Comparison of ENCODE assay signal across 18 cellular contexts in genomic region chr4:52824270-52824602, GRCh38. TPM values are rescaled to one million over a fixed set of nuclear protein-coding genes. Genes with fewer than 3 reads are reported as not detected.
DNase-seq lines count a peak whose midpoint lies in the region; ATAC-seq and TF ChIP-seq lines count a peak whose summit lies in the region.
"Had no signal": no experiment of that assay in that cellular context is flagged by ENCODE, and none has a peak within 500 bp of the region (broad histone marks: within the 10 kb centered on the region; RNA-seq: fewer than 3 reads in every experiment).

No MANE protein-coding gene starts in this region.

- no peak overlapping the region for H2AFZ ChIP-seq in mammary epithelial cell (ENCODE audit: low read depth, low read length)

- no peak for ATAC-seq in stimulated activated effector memory CD8-positive, alpha-beta T cell treated with anti-CD3 and anti-CD28 coated beads, Interleukin-12 subunit alpha, Interleukin-12 subunit beta, amount 100 ng/mL, for 72 hours
- no peak for ATAC-seq in GM21717 (IDR thresholded peaks at IDR 0.05; ENCODE audit: unreplicated experiment)
- ATAC-seq: left colon had no signal

- no peaks in the 10 kb centered on the region for H3K36me3 Mint-ChIP-seq in MCF 10A (ENCODE audit: insufficient read depth, unreplicated experiment)
- H3K36me3 Mint-ChIP-seq in nephron (ENCODE audit: low read depth): no peaks in the 10 kb centered on the region
- H3K36me3 Mint-ChIP-seq in stimulated activated effector memory CD8-positive, alpha-beta T cell treated with anti-CD3 and anti-CD28 coated beads, Interleukin-12 subunit alpha, Interleukin-12 subunit beta, amount 100 ng/mL, for 72 hours: no peaks in the 10 kb centered on the region
- peaks cover 10% of the 10 kb centered on the region for H3K36me3 Mint-ChIP-seq in glutamatergic neuron (ENCODE audit: unreplicated experiment)

- 100% methylated on average over 4 of the region's 6 CpGs for WGBS in mammary epithelial cell (ENCODE audit: low coverage, missing lambda C conversion rate)

- H4K20me1 ChIP-seq in mammary epithelial cell (ENCODE audit: insufficient read depth, low read length): no peaks in the 10 kb centered on the region

- POLR2A ChIA-PET in MCF 10A (lab: Yijun Ruan, JAX): interaction anchor here (1.0 to 3.9 kb wide), 2 partner anchors 12 to 614 kb away, joined by 3 to 124 read pairs; no protein-coding TSS in a partner anchor

- no peaks in the 10 kb centered on the region for H3K79me2 ChIP-seq in mammary epithelial cell (ENCODE audit: insufficient read depth, low read length)

- H3K4me3 Mint-ChIP-seq in MCF 10A (ENCODE audit: unreplicated experiment): no peak overlapping the region
- peak overlapping the region in 1 of 3 experiments; percentile 7 for H3K4me3 Mint-ChIP-seq in nephron
- H3K4me3 Mint-ChIP-seq in stimulated activated effector memory CD8-positive, alpha-beta T cell treated with anti-CD3 and anti-CD28 coated beads, Interleukin-12 subunit alpha, Interleukin-12 subunit beta, amount 100 ng/mL, for 72 hours: no peak overlapping the region
- no peak overlapping the region for H3K4me3 Mint-ChIP-seq in glutamatergic neuron (ENCODE audit: unreplicated experiment)
- H3K4me3 Mint-ChIP-seq: activated CD8-positive, alpha-beta memory T cell treated with anti-CD3 and anti-CD28 coated beads, Interleukin-2, amount 10 ng/mL, durations not matched to agents 7 days and 5 days had no signal

- H3K4me1 Mint-ChIP-seq in MCF 10A (ENCODE audit: insufficient read depth, unreplicated experiment) (peaks cover 37% of the 10 kb centered on the region), nephron (peaks cover 37% of the 10 kb centered on the region), glutamatergic neuron (ENCODE audit: low read depth, unreplicated experiment) (no peaks in the 10 kb centered on the region)
- H3K4me1 Mint-ChIP-seq in stimulated activated effector memory CD8-positive, alpha-beta T cell treated with anti-CD3 and anti-CD28 coated beads, Interleukin-12 subunit alpha, Interleukin-12 subunit beta, amount 100 ng/mL, for 72 hours: peaks cover 35% of the 10 kb centered on the region

- H3K4me2 ChIP-seq in mammary epithelial cell (ENCODE audit: insufficient read depth, low read depth, low read length): no peak overlapping the region

- H3K27ac Mint-ChIP-seq in MCF 10A (ENCODE audit: low read depth, unreplicated experiment) (peak overlapping the region; percentile 92), nephron (peak overlapping the region; percentile 89 to 95 (median 92)), glutamatergic neuron (ENCODE audit: unreplicated experiment) (no peak overlapping the region)
- peak overlapping the region; percentile 89 for H3K27ac Mint-ChIP-seq in stimulated activated effector memory CD8-positive, alpha-beta T cell treated with anti-CD3 and anti-CD28 coated beads, Interleukin-12 subunit alpha, Interleukin-12 subunit beta, amount 100 ng/mL, for 72 hours
- H3K27ac Mint-ChIP-seq: activated CD8-positive, alpha-beta memory T cell treated with anti-CD3 and anti-CD28 coated beads, Interleukin-2, amount 10 ng/mL, durations not matched to agents 7 days and 5 days had no signal

- CTCF ChIA-PET in MCF 10A (lab: Yijun Ruan, JAX): interaction anchor here (1.1 kb wide), 1 partner anchor 13 kb away, joined by 3 read pairs; no protein-coding TSS in a partner anchor
- CTCF ChIA-PET in mammary epithelial cell (lab: Charles Lee; ENCODE audit: low non-redundant PET): no interaction called here

- no peak overlapping the region for H3K9ac ChIP-seq in mammary epithelial cell (ENCODE audit: insufficient read depth, low read length)

- H3K36me3 ChIP-seq in breast epithelium (no peaks in the 10 kb centered on the region), mammary epithelial cell (ENCODE audit: insufficient read depth, low read length) (no peaks in the 10 kb centered on the region)

- DNase-seq in MCF 10A (ENCODE audit: unreplicated experiment) (no peak), breast epithelium (ENCODE audit: low spot score in 2 of 2) (no peak), mammary epithelial cell (no peak), NCI-H146 (lab: John Stamatoyannopoulos, UW) (no peak), glutamatergic neuron (no peak)
- peak in 1 of 2 donors; percentile 37 for DNase-seq in stimulated activated effector memory CD8-positive, alpha-beta T cell treated with anti-CD3 and anti-CD28 coated beads, Interleukin-12 subunit alpha, Interleukin-12 subunit beta, amount 100 ng/mL, for 72 hours (ENCODE audit: low spot score in 2 of 2)
- DNase-seq: activated CD4-positive, CD25-positive, alpha-beta regulatory T cell; activated CD8-positive, alpha-beta memory T cell treated with anti-CD3 and anti-CD28 coated beads, Interleukin-2, amount 10 ng/mL, durations not matched to agents 7 days and 5 days; activated effector memory CD4-positive, alpha-beta T cell treated with Interleukin-2 at 50 U/mL for 16 hours; left colon; NCI-H1436; NCI-H524; T-helper 9 cell had no signal

- no peak for TF ChIP-seq CTCF in MCF 10A (IDR thresholded peaks at IDR 0.05; ENCODE audit: unreplicated experiment)
- no peak for TF ChIP-seq CTCF in breast epithelium (IDR thresholded peaks at IDR 0.05)
- no peak for TF ChIP-seq CTCF in mammary epithelial cell (conservative IDR thresholded peaks at IDR 0.05 in 1 of 2, IDR thresholded peaks at IDR 0.05 in 1 of 2; ENCODE audit: extremely low read depth in 1 of 2, insufficient read depth in 1 of 2, low read depth in 1 of 2, low read length in 2 of 2)
- TF ChIP-seq CTCF in nephron (IDR thresholded peaks at IDR 0.05; ENCODE audit: unreplicated experiment in 3 of 3): no peak
- no peak for TF ChIP-seq CTCF in glutamatergic neuron (IDR thresholded peaks at IDR 0.05; ENCODE audit: partially characterized antibody, unreplicated experiment)

- H3K4me3 ChIP-seq in breast epithelium (no peak overlapping the region), mammary epithelial cell (replicated peaks in 1 of 3; ENCODE audit: insufficient read depth in 1 of 3, low read depth in 2 of 3, low read length in 3 of 3) (no peak overlapping the region)

- BruUV-seq in MCF 10A (replicated peaks; lab: Mats Ljungman, UMichigan) (no TSS peak), mammary epithelial cell (replicated peaks; lab: Mats Ljungman, UMichigan) (no TSS peak)

- intact Hi-C loops in MCF 10A (cut with micrococcal nuclease) (loop anchor here (5.0 kb wide), 1 partner anchor 38 kb away; the partner anchor contains the start of gene RASL11B), breast epithelium (cut with DNase I; ENCODE audit: low total_unique reads) (no loop called here), mammary epithelial cell (cut with micrococcal nuclease) (loop anchor here (5.0 kb wide), 1 partner anchor 102 kb away; no protein-coding TSS in a partner anchor)

- H3K27me3 ChIP-seq in breast epithelium (no peaks in the 10 kb centered on the region), mammary epithelial cell (ENCODE audit: insufficient read depth, low read length) (no peaks in the 10 kb centered on the region)

- in situ Hi-C loops in mammary epithelial cell (cut with MboI; ENCODE audit: low sequenced_read_pairs in 2 of 2): no loop called here

- no peaks in the 10 kb centered on the region for H3K4me1 ChIP-seq in breast epithelium
- H3K4me1 ChIP-seq in mammary epithelial cell (ENCODE audit: insufficient read depth, low read length): peaks cover 38% of the 10 kb centered on the region

- no peaks in the 10 kb centered on the region for H3K9me3 ChIP-seq in breast epithelium
- H3K9me3 ChIP-seq in mammary epithelial cell (replicated peaks; ENCODE audit: insufficient read depth, low read length): no peaks in the 10 kb centered on the region

- H3K27ac ChIP-seq in breast epithelium (peak overlapping the region in 1 of 2 donors; percentile 86), mammary epithelial cell (ENCODE audit: insufficient read depth, low read depth, low read length) (peak overlapping the region; percentile 90)
- H3K27ac ChIP-seq: C4-2B, HL-60 had no signal

- H3K27me3 Mint-ChIP-seq in MCF 10A (ENCODE audit: insufficient read depth, unreplicated experiment) (no peaks in the 10 kb centered on the region), nephron (ENCODE audit: low read depth) (no peaks in the 10 kb centered on the region), glutamatergic neuron (ENCODE audit: unreplicated experiment) (peaks cover 7% of the 10 kb centered on the region)
- H3K27me3 Mint-ChIP-seq: activated CD8-positive, alpha-beta memory T cell treated with anti-CD3 and anti-CD28 coated beads, Interleukin-2, amount 10 ng/mL, durations not matched to agents 7 days and 5 days had no signal

- H3K9me3 Mint-ChIP-seq in MCF 10A (ENCODE audit: unreplicated experiment) (peaks cover 8% of the 10 kb centered on the region), nephron (peaks cover 4% of the 10 kb centered on the region), glutamatergic neuron (ENCODE audit: unreplicated experiment) (no peaks in the 10 kb centered on the region)
- H3K9me3 Mint-ChIP-seq in stimulated activated effector memory CD8-positive, alpha-beta T cell treated with anti-CD3 and anti-CD28 coated beads, Interleukin-12 subunit alpha, Interleukin-12 subunit beta, amount 100 ng/mL, for 72 hours: peaks cover 4% of the 10 kb centered on the region

- dilution Hi-C loops in mammary epithelial cell (cut with HindIII; ENCODE audit: low sequenced_read_pairs): no loop called here

- no peak for TF ChIP-seq POLR2A in breast epithelium (IDR thresholded peaks at IDR 0.05)

RNA-seq across cellular contexts. Expression of gene RASL11B, which starts 37.9 kb away (rescaled TPM):
- total RNA-seq in MCF 10A (2022): 1.7 and 2.6 TPM in 2 replicates
- total RNA-seq in breast epithelium: 1 to 10 TPM in 2 of 3 donors, not detected in 1; 3.1 to 4.9 TPM
- total RNA-seq in mammary epithelial cell: 1 to 10 TPM; 2.4 to 3.5 TPM
- 3.3 TPM for polyA plus RNA-seq in mammary epithelial cell
- polyA minus RNA-seq in mammary epithelial cell: not detected
- total RNA-seq in glutamatergic neuron (ENCODE audit: unreplicated experiment): 24.8 TPM
- total RNA-seq: dermis microvascular lymphatic vessel endothelial cell had no signal
